ENCODE assay signal across 9 cellular contexts in genomic region chr7:6482307-6482706, GRCh38. TPM values are rescaled to one million over a fixed set of nuclear protein-coding genes. Genes with fewer than 3 reads are reported as not detected.
DNase-seq lines count a peak whose midpoint lies in the region; ATAC-seq and TF ChIP-seq lines count a peak whose summit lies in the region.
"Had no signal": no experiment of that assay in that cellular context is flagged by ENCODE, and none has a peak within 500 bp of the region (broad histone marks: within the 10 kb centered on the region; RNA-seq: fewer than 3 reads in every experiment).

No MANE protein-coding gene starts in this region.

- peak overlapping the region; percentile 99 for H3K4me3 ChIP-seq in left ventricle myocardium inferior
- peak overlapping the region; percentile 18 to 98 for H3K4me3 ChIP-seq in ascending aorta
- H3K4me3 ChIP-seq in lower lobe of right lung = peak overlapping the region; percentile 92
- peak overlapping the region in 3 of 4 donors; percentile 87 to 100 (median 99) for H3K4me3 ChIP-seq in transverse colon

- no peak for TF ChIP-seq CTCF in left ventricle myocardium inferior (IDR thresholded peaks at IDR 0.05; ENCODE audit: borderline replicate concordance)
- TF ChIP-seq CTCF in ascending aorta (IDR thresholded peaks at IDR 0.05) = no peak
- TF ChIP-seq CTCF in lower lobe of right lung (IDR thresholded peaks at IDR 0.05) = no peak
- no peak for TF ChIP-seq CTCF in transverse colon (IDR thresholded peaks at IDR 0.05)

- H3K36me3 ChIP-seq in left ventricle myocardium inferior (no peaks in the 10 kb centered on the region), ascending aorta (no peaks in the 10 kb centered on the region), lower lobe of right lung (peaks cover 6% of the 10 kb centered on the region), transverse colon (no peaks in the 10 kb centered on the region)
- H3K36me3 ChIP-seq: neutrophil had no signal

- no peak for DNase-seq in left ventricle myocardium inferior
- no peak for DNase-seq in Right ventricle myocardium inferior (ENCODE audit: missing footprints)
- no peak for DNase-seq in ascending aorta (ENCODE audit: low spot score in 2 of 2)
- DNase-seq in lower lobe of right lung = no peak
- peak; percentile 39 for DNase-seq in transverse colon
- DNase-seq in NCI-H526 (lab: John Stamatoyannopoulos, UW) = no peak
- no peak for DNase-seq in NCI-H2081 (lab: John Stamatoyannopoulos, UW)

- intact Hi-C loops in left ventricle myocardium inferior (cut with micrococcal nuclease) = no loop called here
- intact Hi-C loops in Right ventricle myocardium inferior (cut with DNase I) = no loop called here
- intact Hi-C loops in ascending aorta (cut with DNase I) = no loop called here
- intact Hi-C loops in lower lobe of right lung (cut with DNase I) = no loop called here
- intact Hi-C loops in transverse colon (cut with DNase I; ENCODE audit: low total_unique reads) = no loop called here

- H3K9me3 ChIP-seq in left ventricle myocardium inferior (replicated peaks) (no peaks in the 10 kb centered on the region), ascending aorta (no peaks in the 10 kb centered on the region), lower lobe of right lung (no peaks in the 10 kb centered on the region), transverse colon (no peaks in the 10 kb centered on the region)
- H3K9me3 ChIP-seq: neutrophil had no signal

- ATAC-seq in Right ventricle myocardium inferior (no peak), lower lobe of right lung (no peak), esophagus mucosa (no peak)

- in situ Hi-C loops in transverse colon (cut with MboI; ENCODE audit: low pct_ligation_motif_present in 1 of 4, low pct_unique_long_range_greater_than_20kb in 1 of 4, low sequenced_read_pairs in 3 of 4) = no loop called here

- H3K27me3 ChIP-seq in left ventricle myocardium inferior (ENCODE audit: low read depth) (no peaks in the 10 kb centered on the region), ascending aorta (no peaks in the 10 kb centered on the region), lower lobe of right lung (ENCODE audit: low read depth) (no peaks in the 10 kb centered on the region), transverse colon (no peaks in the 10 kb centered on the region)
- H3K27me3 ChIP-seq: neutrophil had no signal

- peak; percentile 33 for TF ChIP-seq POLR2A in transverse colon (IDR thresholded peaks at IDR 0.05)

- peaks cover 70% of the 10 kb centered on the region for H3K4me1 ChIP-seq in left ventricle myocardium inferior
- peaks cover 18 to 38% of the 10 kb centered on the region in 2 donors for H3K4me1 ChIP-seq in ascending aorta
- H3K4me1 ChIP-seq in lower lobe of right lung = peaks cover 50% of the 10 kb centered on the region
- peaks cover 29 to 49% (median 41%) of the 10 kb centered on the region in 4 donors for H3K4me1 ChIP-seq in transverse colon

- WGBS in transverse colon (ENCODE audit: low coverage in 1 of 2), 2 donors = 46 to 50% methylated on average over 4 of the region's 4 CpGs

- no peak for TF ChIP-seq EP300 in transverse colon (IDR thresholded peaks at IDR 0.05; ENCODE audit: low read depth)

- H3K27ac ChIP-seq in left ventricle myocardium inferior (replicated peaks) (peak overlapping the region; percentile 98), ascending aorta (peak overlapping the region in 1 of 2 donors; percentile 11), lower lobe of right lung (no peak overlapping the region), transverse colon (peak overlapping the region; percentile 93 to 98 (median 96))

RNA-seq across cellular contexts. Expression of gene KDELR2, which starts 1.6 kb away (rescaled TPM):
- total RNA-seq in left ventricle myocardium inferior (49.5 TPM), Right ventricle myocardium inferior (57.7 TPM), ascending aorta (105 TPM), lower lobe of right lung (105 TPM), transverse colon (100 to 1,000 TPM in 2 of 4 donors, 10 to 100 TPM in 2; 71.4 to 156 (median 101) TPM), esophagus mucosa (74.5 TPM)

RNA-seq across cellular contexts. Expression of gene DAGLB, which starts 34.6 kb away (rescaled TPM):
- total RNA-seq in left ventricle myocardium inferior (6.0 TPM), Right ventricle myocardium inferior (6.7 TPM), ascending aorta (5.2 TPM), lower lobe of right lung (40.6 TPM), transverse colon (10 to 100 TPM in 3 of 4 donors, 1 to 10 TPM in 1; 5.2 to 59.1 (median 24.3) TPM), esophagus mucosa (11.2 TPM)
